ENCODE assay signal across 22 cellular contexts in the genomic region with DNA sequence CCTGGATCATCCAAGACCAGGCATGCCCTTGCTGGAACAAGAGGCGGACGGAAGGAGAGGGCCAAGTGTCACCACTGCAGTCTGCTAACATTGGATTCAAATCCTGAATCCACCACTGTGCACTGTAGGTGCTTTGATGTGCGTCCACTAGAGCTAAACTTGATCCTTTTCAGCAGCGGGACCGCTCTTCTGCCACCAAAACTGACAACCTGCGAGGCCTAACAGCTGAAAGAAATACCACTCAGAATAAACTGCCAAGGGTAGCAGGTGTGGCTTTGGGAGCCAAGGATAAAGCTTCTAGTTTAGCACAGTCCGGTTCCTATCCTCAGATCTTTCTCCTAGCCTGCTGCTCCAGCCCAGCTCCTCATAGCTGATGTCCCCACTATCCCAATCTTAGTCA.
"Had no signal": no experiment of that assay in that cellular context is flagged by ENCODE, and none has a peak within 500 bp of the region (broad histone marks: within the 10 kb centered on the region; RNA-seq: fewer than 3 reads in every experiment).

No MANE protein-coding gene starts in this region.

- ATAC-seq: activated naive CD4-positive, alpha-beta T cell treated with anti-CD3 and anti-CD28 coated beads, Interleukin-2, amount 50 U/mL, for 72 hours; sciatic nerve; stimulated activated naive B cell treated with anti-CD40 and anti-IgM and Interleukin-4, amounts not matched to agents 10 μg/mL and 1 μg/mL and 100 μg/mL, for 72 hours had no signal

- H3K4me3 Mint-ChIP-seq: naive B cell; stimulated activated naive B cell treated with anti-CD40 and anti-IgM and Interleukin-4, amounts not matched to agents 10 μg/mL and 1 μg/mL and 100 μg/mL, for 72 hours had no signal

- H3K36me3 Mint-ChIP-seq: naive B cell had no signal

- H3K27me3 Mint-ChIP-seq: stimulated activated naive B cell treated with anti-CD40 and anti-IgM and Interleukin-4, amounts not matched to agents 10 μg/mL and 1 μg/mL and 100 μg/mL, for 72 hours had no signal

- H3K9me3 ChIP-seq: left ventricle myocardium inferior, ovary, thoracic aorta, upper lobe of left lung had no signal

- H3K36me3 ChIP-seq: ovary, thoracic aorta had no signal

- H3K27ac Mint-ChIP-seq: activated naive CD4-positive, alpha-beta T cell treated with anti-CD3 and anti-CD28 coated beads, Interleukin-2, amount 50 U/mL, for 72 hours; naive B cell; stimulated activated naive B cell treated with anti-CD40 and anti-IgM and Interleukin-4, amounts not matched to agents 10 μg/mL and 1 μg/mL and 100 μg/mL, for 72 hours had no signal

- DNase-seq: activated CD4-positive, alpha-beta T cell treated with anti-CD3 and anti-CD28 coated beads for 1 hour; activated CD8-positive, alpha-beta memory T cell treated with anti-CD3 and anti-CD28 coated beads for 24 hours; activated CD8-positive, alpha-beta memory T cell treated with anti-CD3 and anti-CD28 coated beads, Interleukin-2, amount 50 U/mL, for 48 hours; activated gamma-delta T cell treated with Interleukin-2 at 50 U/mL for 16 hours; activated T-cell treated with anti-CD3 and anti-CD28 coated beads, Interleukin-2, amount 50 U/mL, for 48 hours; amniotic stem cell; dermis blood vessel endothelial cell; effector memory CD4-positive, alpha-beta T cell; foreskin melanocyte; left ventricle myocardium inferior; naive B cell; ovary; SHP77; stimulated activated CD4-positive, alpha-beta T cell treated with anti-CD3 and anti-CD28 coated beads, Interleukin-4, amount 100 ng/mL, for 24 hours; stimulated activated naive B cell treated with anti-CD40 and anti-IgM and Interleukin-4, amounts not matched to agents 10 μg/mL and 1 μg/mL and 100 μg/mL, for 72 hours; upper lobe of left lung had no signal

- H3K4me2 ChIP-seq: smooth muscle cell had no signal

- H3K4me3 ChIP-seq: left ventricle myocardium inferior, ovary, SK-N-MC, smooth muscle cell, thoracic aorta, upper lobe of left lung had no signal

- H3K9me3 Mint-ChIP-seq: activated naive CD4-positive, alpha-beta T cell treated with anti-CD3 and anti-CD28 coated beads, Interleukin-2, amount 50 U/mL, for 72 hours; naive B cell; stimulated activated naive B cell treated with anti-CD40 and anti-IgM and Interleukin-4, amounts not matched to agents 10 μg/mL and 1 μg/mL and 100 μg/mL, for 72 hours had no signal

- H3K27ac ChIP-seq: left ventricle myocardium inferior, ovary, SK-N-MC, thoracic aorta, VCaP had no signal

- H3K27me3 ChIP-seq: ovary, upper lobe of left lung had no signal
